ENCODE assay signal across 6 cellular contexts in the genomic region with DNA sequence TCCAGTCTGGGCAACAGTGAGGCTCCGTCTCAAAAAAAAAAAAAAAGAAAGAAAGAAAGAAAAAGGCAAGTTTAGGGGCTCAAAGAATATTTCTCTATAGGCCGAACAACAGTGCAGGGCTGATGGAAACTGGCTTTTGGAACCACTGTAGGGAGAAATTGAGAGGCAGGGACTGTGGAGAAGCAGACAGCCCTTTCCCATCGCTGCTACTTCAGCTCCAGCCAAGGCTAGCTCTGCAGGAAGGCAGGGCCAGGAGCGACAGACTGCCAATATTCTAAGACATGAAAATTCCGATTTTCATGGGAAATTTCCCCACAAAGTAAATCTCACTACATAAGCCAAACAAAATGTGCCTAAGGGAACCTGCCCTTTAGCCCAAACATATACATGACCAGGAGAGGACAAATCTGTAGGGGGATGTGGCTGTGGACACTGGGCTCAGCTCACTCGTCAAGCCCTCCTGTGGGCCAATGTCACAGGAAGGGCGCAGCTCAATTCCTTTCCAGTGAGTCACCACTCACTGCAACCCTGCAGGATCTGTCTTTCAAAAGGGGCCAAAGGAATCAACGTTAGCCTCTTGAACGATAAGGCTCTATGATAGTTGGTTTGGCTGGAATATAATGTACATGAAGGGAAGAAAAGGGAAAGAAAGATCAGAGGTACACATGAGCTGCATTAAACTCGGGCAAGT. TPM values are rescaled to one million over a fixed set of nuclear protein-coding genes. Genes with fewer than 3 reads are reported as not detected.
DNase-seq lines count a peak whose midpoint lies in the region; ATAC-seq, FAIRE-seq and TF ChIP-seq lines count a peak whose summit lies in the region.
"Not testable (repeated sequence)": the region's sequence is repeated elsewhere in the genome, so short reads cannot be mapped to it uniquely, and the experiment has no call there.

No MANE protein-coding gene starts in this region.

- in situ Hi-C loops in HepG2 (cut with HindIII; ENCODE audit: extremely low pct_ligation_motif_present, low pct_unique_long_range_greater_than_20kb), result not testable (repeated sequence)

- H2AFZ ChIP-seq in PC-3 (ENCODE audit: low read length); astrocyte (ENCODE audit: low read depth, low read length); HepG2 (ENCODE audit: low read length): not testable (repeated sequence)

- H3K4me3 Mint-ChIP-seq in astrocyte (ENCODE audit: unreplicated experiment), result not testable (repeated sequence)

- H3K79me2 ChIP-seq in PC-3 (ENCODE audit: low read length); astrocyte (ENCODE audit: insufficient read depth, low read length); HepG2 (ENCODE audit: insufficient read depth, low read length): not testable (repeated sequence)

- POLR2A ChIA-PET in A549 (lab: Yijun Ruan, JAX); PC-3 (lab: Charles Lee; ENCODE audit: unreplicated experiment); HepG2 (lab: Yijun Ruan, JAX): not testable (repeated sequence)

- H3F3A ChIP-seq in PC-3 (ENCODE audit: low read length, unreplicated experiment), result not testable (repeated sequence)

- not testable (repeated sequence) for TF ChIP-seq EP300 in A549 (IDR thresholded peaks at IDR 0.05); HepG2 (IDR thresholded peaks at IDR 0.05; ENCODE audit: low read depth in 2 of 2, low read length in 2 of 2); HepG2 (CRISPR knock-in tag; IDR thresholded peaks at IDR 0.05; ENCODE audit: borderline replicate concordance)

- not testable (repeated sequence) for H3K4me1 ChIP-seq in A549; PC-3 (ENCODE audit: insufficient read depth, low read length); astrocyte (ENCODE audit: insufficient read depth, low read length); HepG2 (ENCODE audit: insufficient read depth, low read length)

- H3K9ac ChIP-seq in PC-3 (ENCODE audit: low read length); astrocyte (ENCODE audit: low read length); HepG2 (ENCODE audit: insufficient read depth, low read depth, low read length): not testable (repeated sequence)

- not testable (repeated sequence) for TF ChIP-seq CTCF in A549 (IDR thresholded peaks at IDR 0.05); PC-3 (conservative IDR thresholded peaks at IDR 0.05; ENCODE audit: low read depth, low read length); astrocyte (IDR thresholded peaks at IDR 0.05; ENCODE audit: insufficient read depth, low read depth, low read length); HepG2 (CRISPR knock-in tag; IDR thresholded peaks at IDR 0.05)

- not testable (repeated sequence) for H3K27me3 ChIP-seq in PC-3 (ENCODE audit: low read length); astrocyte (ENCODE audit: insufficient read depth, low read length); HepG2 (ENCODE audit: control insufficient read depth in 1 of 2, insufficient read depth in 2 of 2, low read length in 2 of 2)

- H3K9me3 Mint-ChIP-seq in astrocyte (ENCODE audit: unreplicated experiment), result not testable (repeated sequence)

- not testable (repeated sequence) for H3K36me3 ChIP-seq in PC-3 (ENCODE audit: low read depth, low read length); astrocyte (ENCODE audit: insufficient read depth, low read length); HepG2 (replicated peaks in 1 of 2; ENCODE audit: control insufficient read depth in 1 of 2, insufficient read depth in 2 of 2, low read length in 2 of 2)

- not testable (repeated sequence) for TF ChIP-seq RAD21 in A549 (conservative IDR thresholded peaks at IDR 0.05 in 1 of 2, IDR thresholded peaks at IDR 0.05 in 1 of 2); HepG2 (CRISPR knock-in tag; IDR thresholded peaks at IDR 0.05)

- H3K27ac ChIP-seq in A549; PC-3 (ENCODE audit: low read length); astrocyte (ENCODE audit: low read depth, low read length); HepG2 (ENCODE audit: extremely low read length, insufficient read depth, low read length): not testable (repeated sequence)

- ATAC-seq in A549 (peak; percentile 77 to 79; a peak in 5 of 6 replicates), PC-3 (peak; percentile 86), Right ventricle myocardium inferior (peak; percentile 70), left cardiac atrium (peak; percentile 85)
- ATAC-seq in HepG2, result not testable (repeated sequence)

- H3K4me3 ChIP-seq in A549; PC-3 (ENCODE audit: low read length); astrocyte (ENCODE audit: insufficient read depth, low read depth, low read length); HepG2 (replicated peaks in 1 of 3; ENCODE audit: insufficient read depth in 1 of 3, low read depth in 2 of 3, low read length in 3 of 3): not testable (repeated sequence)

- 89% methylated on average over 2 of the region's 10 CpGs for WGBS in A549 (ENCODE audit: missing lambda C conversion rate)
- WGBS in HepG2 (ENCODE audit: low lambda C conversion rate), result 100% methylated on average over 2 of the region's 10 CpGs

- not testable (repeated sequence) for FAIRE-seq in A549 (lab: Jason Lieb, UNC); HepG2 (lab: Jason Lieb, UNC)
- peak; percentile 94 for FAIRE-seq in astrocyte (lab: Jason Lieb, UNC)

- not testable (repeated sequence) for TF ChIP-seq POLR2A in A549 (IDR thresholded peaks at IDR 0.05; ENCODE audit: low read length); HepG2 (IDR thresholded peaks at IDR 0.05; ENCODE audit: insufficient read depth in 1 of 2, low read depth in 2 of 2, low read length in 2 of 2)

- H3K9me3 ChIP-seq in A549; PC-3 (ENCODE audit: low read length); astrocyte (ENCODE audit: insufficient read depth, low read depth, low read length); HepG2 (ENCODE audit: low read length): not testable (repeated sequence)

- intact Hi-C loops in PC-3 (cut with micrococcal nuclease); Right ventricle myocardium inferior (cut with DNase I); left cardiac atrium (cut with DNase I); HepG2 (cut with micrococcal nuclease; ENCODE audit: unreplicated experiment): not testable (repeated sequence)

- CTCF ChIA-PET in A549 (lab: Yijun Ruan, JAX); PC-3 (lab: Charles Lee); HepG2 (lab: Yijun Ruan, JAX; ENCODE audit: low intra/inter-chr PET ratio, low total read pairs): not testable (repeated sequence)

- DNase-seq in A549 (ENCODE audit: low read depth in 1 of 2, low spot score in 1 of 2); PC-3; astrocyte (ENCODE audit: low read depth); Right ventricle myocardium inferior (ENCODE audit: missing footprints); left cardiac atrium; HepG2 (ENCODE audit: low spot score): not testable (repeated sequence)

- not testable (repeated sequence) for H3K36me3 Mint-ChIP-seq in astrocyte (ENCODE audit: low read depth, unreplicated experiment)

- not testable (repeated sequence) for H4K20me1 ChIP-seq in PC-3 (ENCODE audit: low read length); astrocyte (ENCODE audit: insufficient read depth, low read length); HepG2 (ENCODE audit: insufficient read depth, low read length)

- H3K27ac Mint-ChIP-seq in astrocyte (ENCODE audit: unreplicated experiment), result not testable (repeated sequence)

- H3K27me3 Mint-ChIP-seq in astrocyte (ENCODE audit: low read depth, unreplicated experiment), result not testable (repeated sequence)

- BruUV-seq in PC-3 (replicated peaks; lab: Mats Ljungman, UMichigan), result not testable (repeated sequence)
- BruUV-seq in HepG2 (replicated peaks; lab: Mats Ljungman, UMichigan), result TSS peak; percentile 18

- not testable (repeated sequence) for H3K4me2 ChIP-seq in A549; PC-3 (ENCODE audit: low read length); astrocyte (ENCODE audit: low read length); HepG2 (ENCODE audit: low read depth, low read length)

- H3K9me2 ChIP-seq in PC-3 (replicated peaks; ENCODE audit: low read length), result not testable (repeated sequence)

- not testable (repeated sequence) for H3K4me1 Mint-ChIP-seq in astrocyte (ENCODE audit: low read depth, unreplicated experiment)

RNA-seq across cellular contexts. Expression of gene NPIPB6, which starts 19.0 kb away (rescaled TPM):
- 3.8 and 5.2 TPM in 2 replicates for polyA plus RNA-seq in A549 (2011; rRNA removed)
- polyA plus RNA-seq in A549 (2012; cell fraction: cytosol; rRNA removed), result 1.4 and 1.6 TPM in 2 replicates
- 5.1 and 6.4 TPM in 2 replicates for polyA plus RNA-seq in A549 (2012; cell fraction: nucleus; rRNA removed)
- polyA plus RNA-seq in A549 (2017; fragmentation: RNase III; extraction: RNeasy Plus Mini Kit Qiagen cat#74134 plus additional on column Dnase treatment), result 3.6 to 3.8 TPM (median 3.7 TPM) in 3 replicates
- polyA minus RNA-seq in A549 (2011; rRNA and poly(A)+ RNA removed), result 0.45 and 0.88 TPM in 2 replicates
- total RNA-seq in PC-3 (2014; rRNA removed), result 0.17 and 2.5 TPM in 2 replicates
- 1.7 TPM in 1 of 2 replicates, not detected in the other for total RNA-seq in astrocyte
- 0.73 TPM for total RNA-seq in Right ventricle myocardium inferior
- total RNA-seq in left cardiac atrium, result 1 to 10 TPM in 1 of 2 donors, under 1 TPM in 1; 0.56 to 1.4 TPM
- total RNA-seq in HepG2 (2016; rRNA removed; fragmentation: Illumina TruSeq; extraction: Trizol), result not detected in 2 replicates
- total RNA-seq in HepG2 (2016; cell fraction: cytosol; rRNA removed; fragmentation: Illumina TruSeq; extraction: Trizol; ENCODE audit: low read depth), result 0.10 TPM in 1 of 2 replicates, not detected in the other
- total RNA-seq in HepG2 (2016; cell fraction: insoluble cytoplasmic fraction; rRNA removed; fragmentation: Illumina TruSeq; extraction: Trizol), result 0.21 and 0.45 TPM in 2 replicates
- total RNA-seq in HepG2 (2016; cell fraction: membrane; rRNA removed; fragmentation: Illumina TruSeq; extraction: Trizol), result not detected in 2 replicates
- 1.1 and 2.5 TPM in 2 replicates for total RNA-seq in HepG2 (2016; cell fraction: nucleus; rRNA removed; fragmentation: Illumina TruSeq; extraction: Trizol)
- 0.25 and 0.50 TPM in 2 replicates for polyA plus RNA-seq in HepG2 (2011; rRNA removed)
- 0.05 and 0.06 TPM in 2 replicates for polyA plus RNA-seq in HepG2 (2011; cell fraction: cytosol; rRNA removed)
- polyA plus RNA-seq in HepG2 (2011; cell fraction: nucleus; rRNA removed), result 0.66 and 1.1 TPM in 2 replicates
- 0.42 and 0.71 TPM in 2 replicates for polyA plus RNA-seq in HepG2 (2012)
- 0.07 and 0.11 TPM in 2 replicates for polyA plus RNA-seq in HepG2 (2016; cell fraction: cytosol; fragmentation: Illumina TruSeq; extraction: Trizol; ENCODE audit: low read depth)
- 0.13 TPM in 1 of 2 replicates, not detected in the other for polyA plus RNA-seq in HepG2 (2016; cell fraction: insoluble cytoplasmic fraction; fragmentation: Illumina TruSeq; extraction: Trizol; ENCODE audit: low read depth)
- not detected in 2 replicates for polyA plus RNA-seq in HepG2 (2016; cell fraction: membrane; fragmentation: Illumina TruSeq; extraction: Trizol; ENCODE audit: low read depth)
- 3.2 and 5.2 TPM in 2 replicates for polyA plus RNA-seq in HepG2 (2016; cell fraction: nucleus; fragmentation: Illumina TruSeq; extraction: Trizol; ENCODE audit: insufficient read depth, low read depth)
- polyA minus RNA-seq in HepG2 (2011; rRNA and poly(A)+ RNA removed; ENCODE audit: low replicate concordance), result 0.16 and 1.8 TPM in 2 replicates
- polyA minus RNA-seq in HepG2 (2011; cell fraction: cytosol; rRNA and poly(A)+ RNA removed), result not detected in 2 replicates
- 1.4 and 3.0 TPM in 2 replicates for polyA minus RNA-seq in HepG2 (2011; cell fraction: nucleus; rRNA and poly(A)+ RNA removed)

RNA-seq across cellular contexts. Expression of gene EIF3CL, which starts 21.3 kb away (rescaled TPM):
- polyA plus RNA-seq in A549 (2011; rRNA removed) (33.1 and 77.6 TPM in 2 replicates), A549 (2017; fragmentation: RNase III; extraction: RNeasy Plus Mini Kit Qiagen cat#74134 plus additional on column Dnase treatment) (131 to 146 TPM (median 138 TPM) in 3 replicates), HepG2 (2011; rRNA removed) (229 and 263 TPM in 2 replicates)
- 180 and 191 TPM in 2 replicates for polyA plus RNA-seq in A549 (2012; cell fraction: cytosol; rRNA removed)
- polyA plus RNA-seq in A549 (2012; cell fraction: nucleus; rRNA removed), result 196 and 231 TPM in 2 replicates
- 178 and 194 TPM in 2 replicates for polyA minus RNA-seq in A549 (2011; rRNA and poly(A)+ RNA removed)
- total RNA-seq in PC-3 (2014; rRNA removed) (47.6 and 80.4 TPM in 2 replicates), astrocyte (18.2 and 58.5 TPM in 2 replicates), Right ventricle myocardium inferior (23.0 TPM), left cardiac atrium (10 to 100 TPM; 17.2 to 32.4 TPM), HepG2 (2016; rRNA removed; fragmentation: Illumina TruSeq; extraction: Trizol) (113 and 170 TPM in 2 replicates)
- total RNA-seq in HepG2 (2016; cell fraction: cytosol; rRNA removed; fragmentation: Illumina TruSeq; extraction: Trizol; ENCODE audit: low read depth), result 27.2 and 35.5 TPM in 2 replicates
- 121 and 181 TPM in 2 replicates for total RNA-seq in HepG2 (2016; cell fraction: insoluble cytoplasmic fraction; rRNA removed; fragmentation: Illumina TruSeq; extraction: Trizol)
- total RNA-seq in HepG2 (2016; cell fraction: membrane; rRNA removed; fragmentation: Illumina TruSeq; extraction: Trizol), result 81.1 and 81.5 TPM in 2 replicates
- 93.9 and 125 TPM in 2 replicates for total RNA-seq in HepG2 (2016; cell fraction: nucleus; rRNA removed; fragmentation: Illumina TruSeq; extraction: Trizol)
- polyA plus RNA-seq in HepG2 (2011; cell fraction: cytosol; rRNA removed), result 287 and 298 TPM in 2 replicates
- polyA plus RNA-seq in HepG2 (2011; cell fraction: nucleus; rRNA removed), result 169 and 191 TPM in 2 replicates
- 33.5 and 34.2 TPM in 2 replicates for polyA plus RNA-seq in HepG2 (2012)
- polyA plus RNA-seq in HepG2 (2016; cell fraction: cytosol; fragmentation: Illumina TruSeq; extraction: Trizol; ENCODE audit: low read depth), result 39.3 and 40.8 TPM in 2 replicates
- polyA plus RNA-seq in HepG2 (2016; cell fraction: insoluble cytoplasmic fraction; fragmentation: Illumina TruSeq; extraction: Trizol; ENCODE audit: low read depth), result 192 and 224 TPM in 2 replicates
- 51.0 and 70.6 TPM in 2 replicates for polyA plus RNA-seq in HepG2 (2016; cell fraction: membrane; fragmentation: Illumina TruSeq; extraction: Trizol; ENCODE audit: low read depth)
- 121 and 135 TPM in 2 replicates for polyA plus RNA-seq in HepG2 (2016; cell fraction: nucleus; fragmentation: Illumina TruSeq; extraction: Trizol; ENCODE audit: insufficient read depth, low read depth)
- 211 and 355 TPM in 2 replicates for polyA minus RNA-seq in HepG2 (2011; rRNA and poly(A)+ RNA removed; ENCODE audit: low replicate concordance)
- 190 and 238 TPM in 2 replicates for polyA minus RNA-seq in HepG2 (2011; cell fraction: cytosol; rRNA and poly(A)+ RNA removed)
- 99.4 and 152 TPM in 2 replicates for polyA minus RNA-seq in HepG2 (2011; cell fraction: nucleus; rRNA and poly(A)+ RNA removed)
